In genomic region chr19:17949956-17950309, GRCh38 we compare ENCODE assay signal across 11 cellular contexts. TPM values are rescaled to one million over a fixed set of nuclear protein-coding genes. Genes with fewer than 3 reads are reported as not detected.
A peak's percentile ranks its signal among the peaks of the same experiment; 100 is the strongest.
DNase-seq lines count a peak whose midpoint lies in the region; ATAC-seq and TF ChIP-seq lines count a peak whose summit lies in the region.
"Had no signal": no experiment of that assay in that cellular context is flagged by ENCODE, and none has a peak within 500 bp of the region (broad histone marks: within the 10 kb centered on the region; RNA-seq: fewer than 3 reads in every experiment).

No MANE protein-coding gene starts in this region.

- H3K4me3 Mint-ChIP-seq in activated T-helper 2 cell treated with anti-CD3 and anti-CD28 coated beads, Interferon-gamma antibody, Interleukin-2, Interleukin-4, amounts not matched to agents 10 μg/mL and 5 μg/mL and 100 μg/mL, durations not matched to agents 14 hours and 24 hours and 36 hours (ENCODE audit: low read depth): peak overlapping the region; percentile 75
- H3K4me3 Mint-ChIP-seq in natural killer cell: peak overlapping the region; percentile 81

- H3K4me1 Mint-ChIP-seq in activated T-helper 2 cell treated with anti-CD3 and anti-CD28 coated beads, Interferon-gamma antibody, Interleukin-2, Interleukin-4, amounts not matched to agents 10 μg/mL and 5 μg/mL and 100 μg/mL, durations not matched to agents 14 hours and 24 hours and 36 hours (ENCODE audit: low read depth): peaks cover 32% of the 10 kb centered on the region
- peaks cover 29 to 50% of the 10 kb centered on the region in 2 donors for H3K4me1 Mint-ChIP-seq in natural killer cell

- H3K36me3 Mint-ChIP-seq in activated T-helper 2 cell treated with anti-CD3 and anti-CD28 coated beads, Interferon-gamma antibody, Interleukin-2, Interleukin-4, amounts not matched to agents 10 μg/mL and 5 μg/mL and 100 μg/mL, durations not matched to agents 14 hours and 24 hours and 36 hours (ENCODE audit: low read depth): no peaks in the 10 kb centered on the region
- no peaks in the 10 kb centered on the region for H3K36me3 Mint-ChIP-seq in natural killer cell

- peak; percentile 45 to 84 (median 74) for DNase-seq in NCI-H1417 (lab: John Stamatoyannopoulos, UW)
- no peak for DNase-seq in NCI-H1417 treated with DMSO at 0.1 percent for 48 hours (lab: John Stamatoyannopoulos, UW)
- peak; percentile 7 for DNase-seq in KG1 (lab: John Stamatoyannopoulos, UW)
- DNase-seq in activated T-helper 2 cell treated with anti-CD3 and anti-CD28 coated beads, Interferon-gamma antibody, Interleukin-2, Interleukin-4, amounts not matched to agents 10 μg/mL and 5 μg/mL and 100 μg/mL, durations not matched to agents 14 hours and 24 hours and 36 hours (ENCODE audit: low spot score): no peak
- no peak for DNase-seq in natural killer cell
- no peak for DNase-seq in amygdala (lab: John Stamatoyannopoulos, UW)
- DNase-seq in globus pallidus (ENCODE audit: low spot score): no peak
- DNase-seq: ACHN, foreskin melanocyte, HFFc6 had no signal

- intact Hi-C loops in activated T-helper 2 cell treated with anti-CD3 and anti-CD28 coated beads, Interferon-gamma antibody, Interleukin-2, Interleukin-4, amounts not matched to agents 10 μg/mL and 5 μg/mL and 100 μg/mL, durations not matched to agents 14 hours and 24 hours and 36 hours (cut with micrococcal nuclease): loop anchor here (5.0 kb wide), 1 partner anchor 202 kb away; the partner anchor contains the start of gene PIK3R2
- intact Hi-C loops in natural killer cell (cut with micrococcal nuclease): no loop called here

- ATAC-seq in natural killer cell (no peak), GM19328 (IDR thresholded peaks at IDR 0.05; ENCODE audit: unreplicated experiment) (no peak)

- H3K27me3 Mint-ChIP-seq in activated T-helper 2 cell treated with anti-CD3 and anti-CD28 coated beads, Interferon-gamma antibody, Interleukin-2, Interleukin-4, amounts not matched to agents 10 μg/mL and 5 μg/mL and 100 μg/mL, durations not matched to agents 14 hours and 24 hours and 36 hours (ENCODE audit: low read depth): peaks cover 49% of the 10 kb centered on the region
- peaks cover 23 to 43% of the 10 kb centered on the region in 2 donors for H3K27me3 Mint-ChIP-seq in natural killer cell (ENCODE audit: low read depth in 2 of 2)

- no peaks in the 10 kb centered on the region for H3K9me3 Mint-ChIP-seq in activated T-helper 2 cell treated with anti-CD3 and anti-CD28 coated beads, Interferon-gamma antibody, Interleukin-2, Interleukin-4, amounts not matched to agents 10 μg/mL and 5 μg/mL and 100 μg/mL, durations not matched to agents 14 hours and 24 hours and 36 hours
- H3K9me3 Mint-ChIP-seq in natural killer cell: no peaks in the 10 kb centered on the region
- H3K9me3 Mint-ChIP-seq: HFFc6 had no signal

- TF ChIP-seq CTCF in natural killer cell (IDR thresholded peaks at IDR 0.05): no peak

- H3K27ac Mint-ChIP-seq in activated T-helper 2 cell treated with anti-CD3 and anti-CD28 coated beads, Interferon-gamma antibody, Interleukin-2, Interleukin-4, amounts not matched to agents 10 μg/mL and 5 μg/mL and 100 μg/mL, durations not matched to agents 14 hours and 24 hours and 36 hours: peak overlapping the region; percentile 57
- H3K27ac Mint-ChIP-seq in natural killer cell: peak overlapping the region; percentile 83 to 99
- H3K27ac Mint-ChIP-seq: HFFc6 had no signal

RNA-seq across cellular contexts. Expression of gene KCNN1, which starts 17.0 kb away (rescaled TPM):
- total RNA-seq in activated T-helper 2 cell treated with anti-CD3 and anti-CD28 coated beads, Interferon-gamma antibody, Interleukin-2, Interleukin-4, amounts not matched to agents 10 μg/mL and 5 μg/mL and 100 μg/mL, durations not matched to agents 14 hours and 24 hours and 36 hours: 0.14 and 0.16 TPM in 2 replicates
- not detected for total RNA-seq in natural killer cell
- total RNA-seq: HFFc6 had no signal

RNA-seq across cellular contexts. Expression of gene CCDC124, which starts 17.1 kb away (rescaled TPM):
- total RNA-seq in activated T-helper 2 cell treated with anti-CD3 and anti-CD28 coated beads, Interferon-gamma antibody, Interleukin-2, Interleukin-4, amounts not matched to agents 10 μg/mL and 5 μg/mL and 100 μg/mL, durations not matched to agents 14 hours and 24 hours and 36 hours: 116 and 123 TPM in 2 replicates
- 10 to 100 TPM; 32.6 to 37.6 (median 37.4) TPM for total RNA-seq in natural killer cell

RNA-seq across cellular contexts. Expression of gene ARRDC2, which starts 58.0 kb away (rescaled TPM):
- 39.2 and 40.5 TPM in 2 replicates for total RNA-seq in activated T-helper 2 cell treated with anti-CD3 and anti-CD28 coated beads, Interferon-gamma antibody, Interleukin-2, Interleukin-4, amounts not matched to agents 10 μg/mL and 5 μg/mL and 100 μg/mL, durations not matched to agents 14 hours and 24 hours and 36 hours
- 100 to 1,000 TPM; 110 to 131 (median 121) TPM for total RNA-seq in natural killer cell

Comparison
In these comparisons a context has a peak if more than half of its experiments do, and no peak if none do; other contexts are left out.
1. DNase-seq: peak in NCI-H1417 (3 of 3) and KG1 (single experiment); none in NCI-H1417 treated with DMSO at 0.1 percent for 48 hours (single experiment), activated T-helper 2 cell treated with anti-CD3 and anti-CD28 coated beads, Interferon-gamma antibody, Interleukin-2, Interleukin-4, amounts not matched to agents 10 μg/mL and 5 μg/mL and 100 μg/mL, durations not matched to agents 14 hours and 24 hours and 36 hours (single experiment), natural killer cell (single experiment), amygdala (0 of 56) and globus pallidus (single experiment).